Comparison of ENCODE assay signal across 5 cellular contexts in genomic region chr2:13390676-13391075, GRCh38.
"Had no signal": no experiment of that assay in that cellular context is flagged by ENCODE, and none has a peak within 500 bp of the region (broad histone marks: within the 10 kb centered on the region; RNA-seq: fewer than 3 reads in every experiment).

No MANE protein-coding gene starts in this region.

- H2AFZ ChIP-seq: GM23338 had no signal

- DNase-seq: H9, HCEC 1CT, IMR-90 had no signal

- H3K4me3 ChIP-seq: GM23338, K562 had no signal

- H3K4me2 ChIP-seq: GM23338 had no signal
